8 cellular contexts compared by ENCODE assay signal in the genomic region with DNA sequence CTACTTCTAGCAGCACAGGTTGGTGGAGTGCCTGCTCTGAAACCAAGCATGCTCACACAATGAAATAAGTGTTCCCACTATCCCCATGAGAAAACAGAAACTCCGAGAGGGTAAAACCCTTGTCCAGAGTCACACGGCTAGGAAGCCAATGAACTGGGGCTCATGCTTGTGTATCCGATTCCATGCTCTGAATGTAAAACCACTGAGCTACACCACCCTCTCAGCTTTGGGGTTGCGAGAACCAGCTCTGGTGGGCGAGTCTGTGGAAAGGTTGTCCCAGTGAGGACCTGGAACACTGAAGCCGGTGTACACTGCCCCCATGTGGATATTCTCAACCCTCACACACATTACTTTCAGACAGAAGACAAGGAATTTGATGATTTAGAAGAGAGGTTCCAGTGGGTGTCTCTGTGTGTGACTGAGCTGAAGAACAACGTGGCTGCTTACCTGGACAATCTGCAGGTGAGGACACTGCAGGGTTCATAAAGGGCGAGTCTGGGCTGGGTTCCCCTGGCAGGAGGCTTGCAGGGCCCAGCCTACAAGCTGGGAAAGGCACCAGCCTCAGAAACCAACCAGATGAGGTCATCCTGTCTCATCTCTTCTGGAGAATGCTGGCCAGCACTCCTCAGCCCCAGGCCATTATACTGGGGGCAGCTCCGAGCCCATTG. TPM values are rescaled to one million over a fixed set of nuclear protein-coding genes. Genes with fewer than 3 reads are reported as not detected.
DNase-seq lines count a peak whose midpoint lies in the region; ATAC-seq and TF ChIP-seq lines count a peak whose summit lies in the region.

No MANE protein-coding gene starts in this region.

- intact Hi-C loops in heart right ventricle (cut with DNase I) = loop anchor here in 2 of 10 donors (5.0 kb wide), 1 partner anchor 176 kb away; no protein-coding TSS in a partner anchor
- intact Hi-C loops in sciatic nerve (cut with DNase I) = no loop called here

- H3K4me3 ChIP-seq in AG04450 (ENCODE audit: low read depth, low read length) (no peak overlapping the region), heart right ventricle (no peak overlapping the region)

- POLR2A ChIA-PET in AG04450 (lab: Yijun Ruan, JAX) = interaction anchor here (1.1 to 1.2 kb wide), 2 partner anchors 32 to 184 kb away, joined by 3 to 7 read pairs; no protein-coding TSS in a partner anchor
- POLR2A ChIA-PET in GM10248 (lab: Yijun Ruan, JAX) = no interaction called here

- DNase-seq in AG04450 (ENCODE audit: low read depth, low spot score) (peak; percentile 24), GM10248 (ENCODE audit: extremely low spot score) (peak; percentile 70), NCI-H510A treated with DMSO at 0.1 percent for 48 hours (lab: John Stamatoyannopoulos, UW) (peak; percentile 67), amniotic epithelial cell (ENCODE audit: low read depth) (peak; percentile 65), heart right ventricle (peak in 1 of 2 donors; percentile 57), sciatic nerve (ENCODE audit: low spot score) (no peak)

- H3K27me3 ChIP-seq in AG04450 (ENCODE audit: control insufficient read depth, insufficient read depth, low read length) (peaks cover 13% of the 10 kb centered on the region), heart right ventricle (no peaks in the 10 kb centered on the region)

- peaks cover 0 to 91% (median 30%) of the 10 kb centered on the region in 9 donors for H3K36me3 ChIP-seq in heart right ventricle

- ATAC-seq in HG02852 (IDR thresholded peaks at IDR 0.05; ENCODE audit: unreplicated experiment) (peak; percentile 52), heart right ventricle (peak in 7 of 8 donors; percentile 36 to 77 (median 63)), sciatic nerve (peak; percentile 72), HG02571 (IDR thresholded peaks at IDR 0.05; ENCODE audit: unreplicated experiment) (no peak)

- CTCF ChIA-PET in AG04450 (lab: Charles Lee) = interaction anchor here (0.5 to 3.2 kb wide), 50 partner anchors 9 to 372 kb away, joined by 3 to 33 read pairs (median 4); a partner anchor contains a TSS
- CTCF ChIA-PET in GM10248 (lab: Yijun Ruan, JAX) = interaction anchor here (0.7 to 6.3 kb wide), 56 partner anchors 9 to 381 kb away, joined by 3 to 50 read pairs (median 5); a partner anchor contains a TSS

- 42% methylated on average over 9 of the region's 9 CpGs for WGBS in heart right ventricle, 2 donors

- TF ChIP-seq CTCF in AG04450 (IDR thresholded peaks at IDR 0.05; ENCODE audit: low read depth, low read length) (peak; percentile 79), GM10248 (IDR thresholded peaks at IDR 0.05; ENCODE audit: control extremely low read depth, extremely low read depth, low read depth, missing control alignments) (peak; percentile 61), heart right ventricle (IDR thresholded peaks at IDR 0.05) (peak; percentile 53 to 80 (median 72))

- H3K9me3 ChIP-seq in AG04450 (ENCODE audit: control insufficient read depth, insufficient read depth, low read length) (no peaks in the 10 kb centered on the region), heart right ventricle (no peaks in the 10 kb centered on the region)

- H3K4me1 ChIP-seq in heart right ventricle = peaks cover 0 to 25% (median 18%) of the 10 kb centered on the region in 9 donors

- H3K27ac ChIP-seq in AG04450 (ENCODE audit: low read depth, low read length) = no peak overlapping the region
- peak overlapping the region in 3 of 10 donors; percentile 1 to 43 (median 29) for H3K27ac ChIP-seq in heart right ventricle

RNA-seq across cellular contexts. Expression of a gene that starts 37.4 kb away (rescaled TPM):
- polyA plus RNA-seq in AG04450 (2011; rRNA removed) (0.61 and 0.74 TPM in 2 replicates), heart right ventricle (10 to 100 TPM in 1 of 2 donors, 1 to 10 TPM in 1; 4.5 to 10.1 TPM)
- polyA minus RNA-seq in AG04450 (2011; rRNA and poly(A)+ RNA removed) = 0.83 and 1.6 TPM in 2 replicates
- total RNA-seq in heart right ventricle (10 to 100 TPM; 13.1 to 31.8 (median 18.3) TPM), sciatic nerve (86.7 TPM)
